In genomic region chr12:96500686-96501085, GRCh38 we compare ENCODE assay signal across 8 cellular contexts. TPM values are rescaled to one million over a fixed set of nuclear protein-coding genes. Genes with fewer than 3 reads are reported as not detected.
DNase-seq lines count a peak whose midpoint lies in the region; ATAC-seq and TF ChIP-seq lines count a peak whose summit lies in the region.

No MANE protein-coding gene starts in this region.

- H3K4me1 ChIP-seq in Peyer's patch = peaks cover 0 to 20% (median 0%) of the 10 kb centered on the region in 4 donors

- H3K79me2 ChIP-seq in SU-DHL-6 (ENCODE audit: insufficient read depth, low read length) = no peaks in the 10 kb centered on the region

- TF ChIP-seq CTCF in AG04450 (IDR thresholded peaks at IDR 0.05; ENCODE audit: low read depth, low read length) = peak; percentile 35; the same call in 1 of the 2 replicates
- no peak for TF ChIP-seq CTCF in SU-DHL-6 (IDR thresholded peaks at IDR 0.05; ENCODE audit: insufficient read depth, low read length, poor library complexity, severe bottlenecking)
- peak; percentile 25 for TF ChIP-seq CTCF in fibroblast of pulmonary artery (IDR thresholded peaks at IDR 0.05; ENCODE audit: low read length, missing control alignments)
- TF ChIP-seq CTCF in Peyer's patch (IDR thresholded peaks at IDR 0.05) = peak in 2 of 6 experiments; percentile 11 to 14

- POLR2A ChIA-PET in AG04450 (lab: Yijun Ruan, JAX) = no interaction called here

- H3K4me2 ChIP-seq in SU-DHL-6 (ENCODE audit: low read depth, low read length, poor library complexity, severe bottlenecking) = peak overlapping the region; percentile 23

- H3K9ac ChIP-seq in SU-DHL-6 (ENCODE audit: low read length) = no peak overlapping the region

- H3F3A ChIP-seq in SU-DHL-6 (ENCODE audit: insufficient read depth) = no peaks in the 10 kb centered on the region

- H3K4me3 ChIP-seq in AG04450 (ENCODE audit: low read depth, low read length) = no peak overlapping the region
- H3K4me3 ChIP-seq in SU-DHL-6 (ENCODE audit: insufficient read depth, low read length, poor library complexity, severe bottlenecking) = no peak overlapping the region
- H3K4me3 ChIP-seq in fibroblast of pulmonary artery (replicated peaks; ENCODE audit: low read depth, low read length) = no peak overlapping the region
- H3K4me3 ChIP-seq in Peyer's patch = no peak overlapping the region

- H3K27ac ChIP-seq in AG04450 (ENCODE audit: low read depth, low read length) (peak overlapping the region; percentile 79), SU-DHL-6 (ENCODE audit: low read depth, low read length) (no peak overlapping the region), Peyer's patch (peak overlapping the region in 2 of 4 donors; percentile 7 to 35)

- peak overlapping the region; percentile 72 for H2AFZ ChIP-seq in SU-DHL-6 (ENCODE audit: low read depth, low read length, severe bottlenecking)

- H3K9me3 ChIP-seq in AG04450 (ENCODE audit: control insufficient read depth, insufficient read depth, low read length) (no peaks in the 10 kb centered on the region), SU-DHL-6 (ENCODE audit: insufficient read depth, low read length) (no peaks in the 10 kb centered on the region), Peyer's patch (no peaks in the 10 kb centered on the region)

- no peaks in the 10 kb centered on the region for H4K20me1 ChIP-seq in SU-DHL-6 (ENCODE audit: low read depth, low read length)

- H3K36me3 ChIP-seq in SU-DHL-6 (ENCODE audit: low read length) = no peaks in the 10 kb centered on the region
- H3K36me3 ChIP-seq in Peyer's patch = no peaks in the 10 kb centered on the region

- in situ Hi-C loops in KBM-7 (cut with MboI; ENCODE audit: low pct_unique_long_range_greater_than_20kb, low sequenced_read_pairs) = no loop called here

- CTCF ChIA-PET in AG04450 (lab: Charles Lee) = interaction anchor here (0.6 to 1.0 kb wide), 7 partner anchors 12 to 339 kb away, joined by 3 to 9 read pairs (median 4); no protein-coding TSS in a partner anchor

- DNase-seq in AG04450 (ENCODE audit: low read depth, low spot score) (no peak), fibroblast of pulmonary artery (ENCODE audit: low read depth) (peak; percentile 61), Peyer's patch (no peak), KBM-7 (no peak), NCI-H1092 treated with DMSO at 0.1 percent for 48 hours (lab: John Stamatoyannopoulos, UW) (no peak)

- ATAC-seq in GM21576 (IDR thresholded peaks at IDR 0.05; ENCODE audit: unreplicated experiment) = peak; percentile 16
- ATAC-seq in HG02571 (IDR thresholded peaks at IDR 0.05; ENCODE audit: unreplicated experiment) = no peak

- H3K9me2 ChIP-seq in SU-DHL-6 (replicated peaks; ENCODE audit: insufficient read depth, low read length) = no peaks in the 10 kb centered on the region

- H3K27me3 ChIP-seq in AG04450 (ENCODE audit: control insufficient read depth, insufficient read depth, low read length) (no peaks in the 10 kb centered on the region), SU-DHL-6 (ENCODE audit: low read length) (no peaks in the 10 kb centered on the region), Peyer's patch (no peaks in the 10 kb centered on the region)

- no peak for TF ChIP-seq POLR2A in Peyer's patch (IDR thresholded peaks at IDR 0.05)

RNA-seq across cellular contexts. Expression of gene CFAP54, which starts 11.3 kb away (rescaled TPM):
- 0.82 and 1.2 TPM in 2 replicates for polyA plus RNA-seq in AG04450 (2011; rRNA removed)
- polyA minus RNA-seq in AG04450 (2011; rRNA and poly(A)+ RNA removed) = 0.52 and 0.92 TPM in 2 replicates
- 1 to 10 TPM in 1 of 4 donors, under 1 TPM in 2, not detected in 1; 0.80 to 2.7 (median 0.83) TPM for total RNA-seq in Peyer's patch
